20 cellular contexts compared by ENCODE assay signal in the genomic region with DNA sequence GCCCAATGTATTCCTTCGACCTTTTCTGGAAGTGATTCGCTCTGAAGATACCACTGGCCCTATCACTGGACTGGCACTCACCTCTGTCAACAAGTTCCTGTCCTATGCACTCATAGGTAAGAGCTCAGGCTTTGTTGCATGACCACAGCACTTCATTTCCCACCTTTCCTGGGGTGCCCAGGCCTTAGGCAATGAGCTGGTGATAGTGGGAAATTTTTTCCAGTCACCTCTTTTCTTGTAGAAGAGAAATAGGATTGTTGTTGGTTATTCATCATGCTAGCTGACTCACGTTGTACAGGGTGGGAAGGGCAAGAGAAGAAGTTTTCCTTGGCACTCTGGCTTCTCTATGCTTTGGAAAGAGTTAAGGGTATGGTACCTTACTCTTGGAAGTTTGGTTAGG. TPM values are rescaled to one million over a fixed set of nuclear protein-coding genes. Genes with fewer than 3 reads are reported as not detected.
DNase-seq lines count a peak whose midpoint lies in the region; ATAC-seq and TF ChIP-seq lines count a peak whose summit lies in the region.
"Had no signal": no experiment of that assay in that cellular context is flagged by ENCODE, and none has a peak within 500 bp of the region (broad histone marks: within the 10 kb centered on the region; RNA-seq: fewer than 3 reads in every experiment).

No MANE protein-coding gene starts in this region.

- H3F3A ChIP-seq in smooth muscle cell (ENCODE audit: low read depth): peaks cover 11% of the 10 kb centered on the region

- no peak overlapping the region for H3K4me3 Mint-ChIP-seq in activated T-cell treated with anti-CD3 and anti-CD28 coated beads, Interleukin-2, amount 50 U/mL, for 72 hours
- H3K4me3 Mint-ChIP-seq: activated naive CD8-positive, alpha-beta T cell treated with anti-CD3 and anti-CD28 coated beads for 36 hours; CD8-positive, alpha-beta T cell; endodermal cell; immature natural killer cell had no signal

- peak overlapping the region; percentile 22 for H3K27ac Mint-ChIP-seq in activated T-cell treated with anti-CD3 and anti-CD28 coated beads, Interleukin-2, amount 50 U/mL, for 72 hours
- H3K27ac Mint-ChIP-seq: activated naive CD8-positive, alpha-beta T cell treated with anti-CD3 and anti-CD28 coated beads for 36 hours; CD8-positive, alpha-beta T cell; endodermal cell; immature natural killer cell had no signal

- TF ChIP-seq CTCF in RWPE1 (conservative IDR thresholded peaks at IDR 0.05; ENCODE audit: low read depth) (no peak), smooth muscle cell (IDR thresholded peaks at IDR 0.05; ENCODE audit: borderline replicate concordance, insufficient read depth, poor library complexity, severe bottlenecking) (no peak)

- H3K27me3 Mint-ChIP-seq in activated T-cell treated with anti-CD3 and anti-CD28 coated beads, Interleukin-2, amount 50 U/mL, for 72 hours (ENCODE audit: low read depth): no peaks in the 10 kb centered on the region
- H3K27me3 Mint-ChIP-seq: activated naive CD8-positive, alpha-beta T cell treated with anti-CD3 and anti-CD28 coated beads for 36 hours had no signal

- CTCF ChIA-PET in RWPE1 (lab: Yijun Ruan, JAX): interaction anchor here (0.5 to 1.3 kb wide), 3 partner anchors 9 to 117 kb away, joined by 3 read pairs; no protein-coding TSS in a partner anchor

- 78% methylated on average over 3 of the region's 3 CpGs for WGBS in smooth muscle cell (ENCODE audit: low lambda C conversion rate)

- no peak overlapping the region for H2AFZ ChIP-seq in smooth muscle cell (ENCODE audit: low read depth)

- H4K20me1 ChIP-seq in smooth muscle cell (ENCODE audit: low read depth): peaks cover 52% of the 10 kb centered on the region

- DNase-seq in activated T-cell treated with anti-CD3 and anti-CD28 coated beads, Interleukin-2, amount 50 U/mL, for 72 hours: no peak
- DNase-seq in activated T-cell treated with anti-CD3 and anti-CD28 coated beads, Interleukin-2, amount 50 U/mL, for 48 hours: no peak
- DNase-seq in RWPE1 (ENCODE audit: low spot score): peak; percentile 54
- no peak for DNase-seq in smooth muscle cell (lab: John Stamatoyannopoulos, UW; ENCODE audit: unreplicated experiment)
- no peak for DNase-seq in occipital lobe (lab: John Stamatoyannopoulos, UW)
- DNase-seq in HPDE6-E6E7 (ENCODE audit: extremely low spot score): no peak
- DNase-seq in hippocampal formation (lab: John Stamatoyannopoulos, UW): no peak
- DNase-seq: ACHN; activated CD4-positive, alpha-beta T cell treated with anti-CD3 and anti-CD28 coated beads for 4 hours; activated naive CD8-positive, alpha-beta T cell treated with anti-CD3 and anti-CD28 coated beads for 36 hours; activated T-cell treated with anti-CD3 and anti-CD28 coated beads for 4 hours; CD8-positive, alpha-beta T cell; endodermal cell; immature natural killer cell; RPMI8226; stimulated activated CD4-positive, alpha-beta T cell treated with anti-CD3 and anti-CD28 coated beads, Interleukin-4, amount 100 ng/mL, for 4 hours; T-helper 2 cell; tibial artery had no signal

- H3K36me3 Mint-ChIP-seq in activated T-cell treated with anti-CD3 and anti-CD28 coated beads, Interleukin-2, amount 50 U/mL, for 72 hours (ENCODE audit: insufficient read depth in 2 of 2): peaks cover 0 to 4% of the 10 kb centered on the region in 2 donors

- no peaks in the 10 kb centered on the region for H3K9me3 Mint-ChIP-seq in activated T-cell treated with anti-CD3 and anti-CD28 coated beads, Interleukin-2, amount 50 U/mL, for 72 hours
- H3K9me3 Mint-ChIP-seq: activated naive CD8-positive, alpha-beta T cell treated with anti-CD3 and anti-CD28 coated beads for 36 hours; CD8-positive, alpha-beta T cell; endodermal cell; immature natural killer cell had no signal

- no peaks in the 10 kb centered on the region for H3K36me3 ChIP-seq in smooth muscle cell (ENCODE audit: low read depth)

- no peaks in the 10 kb centered on the region for H3K27me3 ChIP-seq in smooth muscle cell (ENCODE audit: low read depth)
- H3K27me3 ChIP-seq: tibial artery had no signal

- peak overlapping the region; percentile 63 for H3K4me2 ChIP-seq in smooth muscle cell

- ATAC-seq in activated T-cell treated with anti-CD3 and anti-CD28 coated beads, Interleukin-2, amount 50 U/mL, for 72 hours (replicated peaks in 1 of 2): no peak
- ATAC-seq in esophagus mucosa: peak; percentile 43
- ATAC-seq: CD8-positive, alpha-beta T cell; GM12878 had no signal

- POLR2A ChIA-PET in RWPE1 (lab: Yijun Ruan, JAX; ENCODE audit: low non-redundant PET): no interaction called here

- no peaks in the 10 kb centered on the region for H3K9me3 ChIP-seq in smooth muscle cell (replicated peaks; ENCODE audit: low read depth)
- H3K9me3 ChIP-seq: tibial artery had no signal

- H3K27ac ChIP-seq in RWPE1 (no peak overlapping the region), smooth muscle cell (ENCODE audit: low read depth) (peak overlapping the region; percentile 93)
- H3K27ac ChIP-seq: tibial artery had no signal

- no peak overlapping the region for H3K9ac ChIP-seq in smooth muscle cell (ENCODE audit: low read depth)

- H3K79me2 ChIP-seq in smooth muscle cell (ENCODE audit: low read depth): peaks cover 20% of the 10 kb centered on the region

- peaks cover 29% of the 10 kb centered on the region for H3K4me1 ChIP-seq in smooth muscle cell (ENCODE audit: low read depth)
- H3K4me1 ChIP-seq: tibial artery had no signal

- peaks cover 18% of the 10 kb centered on the region for H3K4me1 Mint-ChIP-seq in activated T-cell treated with anti-CD3 and anti-CD28 coated beads, Interleukin-2, amount 50 U/mL, for 72 hours (ENCODE audit: low read depth)

- no peak overlapping the region for H3K4me3 ChIP-seq in smooth muscle cell
- H3K4me3 ChIP-seq: GM12878, tibial artery had no signal

RNA-seq across cellular contexts. Expression of a gene that starts 51.4 kb away (rescaled TPM):
- 100 to 1,000 TPM; 472 to 564 TPM for total RNA-seq in activated T-cell treated with anti-CD3 and anti-CD28 coated beads, Interleukin-2, amount 50 U/mL, for 72 hours
- total RNA-seq in esophagus mucosa (10.3 TPM), smooth muscle cell (32.6 and 35.9 TPM in 2 replicates), occipital lobe (2.2 TPM)
- polyA plus RNA-seq in smooth muscle cell: 38.1 and 44.3 TPM in 2 replicates

Comparison
In these comparisons a context has a peak if more than half of its experiments do, and no peak if none do; other contexts are left out.
1. RNA of a gene that starts 51.4 kb away (total RNA-seq): 472 to 564 TPM in activated T-cell treated with anti-CD3 and anti-CD28 coated beads, Interleukin-2, amount 50 U/mL, for 72 hours; 32.6 to 35.9 TPM in smooth muscle cell, 10.3 TPM in esophagus mucosa (single experiment) and 2.2 TPM in occipital lobe (single experiment); every median in the first group is over 10 times any median in the second.